9 cellular contexts compared by ENCODE assay signal in genomic region chr17:64217249-64217652, GRCh38. TPM values are rescaled to one million over a fixed set of nuclear protein-coding genes. Genes with fewer than 3 reads are reported as not detected.
DNase-seq lines count a peak whose midpoint lies in the region; ATAC-seq and TF ChIP-seq lines count a peak whose summit lies in the region.
"Had no signal": no experiment of that assay in that cellular context is flagged by ENCODE, and none has a peak within 500 bp of the region (broad histone marks: within the 10 kb centered on the region; RNA-seq: fewer than 3 reads in every experiment).

No MANE protein-coding gene starts in this region.

- no peaks in the 10 kb centered on the region for H3K9me3 Mint-ChIP-seq in effector memory CD8-positive, alpha-beta T cell
- H3K9me3 Mint-ChIP-seq in nephron progenitor cell = peaks cover 25% of the 10 kb centered on the region

- H3K36me3 Mint-ChIP-seq in effector memory CD8-positive, alpha-beta T cell (ENCODE audit: insufficient read depth) = peaks cover 3% of the 10 kb centered on the region
- peaks cover 28% of the 10 kb centered on the region for H3K36me3 Mint-ChIP-seq in nephron progenitor cell (ENCODE audit: low read depth)

- intact Hi-C loops in Right ventricle myocardium inferior (cut with DNase I) (no loop called here), cardiac septum (cut with DNase I) (no loop called here)

- no peak overlapping the region for H3K4me3 Mint-ChIP-seq in effector memory CD8-positive, alpha-beta T cell
- H3K4me3 Mint-ChIP-seq in nephron progenitor cell = no peak overlapping the region
- H3K4me3 Mint-ChIP-seq: activated T-cell treated with anti-CD3 and anti-CD28 coated beads, Interleukin-2, amount 50 U/mL, for 4 hours had no signal

- H3K4me1 Mint-ChIP-seq in effector memory CD8-positive, alpha-beta T cell (ENCODE audit: low read depth in 2 of 2) = peaks cover 9 to 11% of the 10 kb centered on the region in 2 donors
- H3K4me1 Mint-ChIP-seq in nephron progenitor cell = peaks cover 33% of the 10 kb centered on the region

- TF ChIP-seq CTCF in nephron progenitor cell (IDR thresholded peaks at IDR 0.05) = no peak

- no peaks in the 10 kb centered on the region for H3K27me3 Mint-ChIP-seq in effector memory CD8-positive, alpha-beta T cell
- H3K27me3 Mint-ChIP-seq in nephron progenitor cell (ENCODE audit: low read depth, poor library complexity) = no peaks in the 10 kb centered on the region

- peak overlapping the region; percentile 49 to 61 for H3K27ac Mint-ChIP-seq in effector memory CD8-positive, alpha-beta T cell
- peak overlapping the region; percentile 20 for H3K27ac Mint-ChIP-seq in nephron progenitor cell

- ATAC-seq in Right ventricle myocardium inferior (peak; percentile 11), GM18861 (IDR thresholded peaks at IDR 0.05; ENCODE audit: unreplicated experiment) (no peak), HG02852 (IDR thresholded peaks at IDR 0.05; ENCODE audit: unreplicated experiment) (no peak)
- ATAC-seq in effector memory CD8-positive, alpha-beta T cell (replicated peaks) = no peak

- DNase-seq in Right ventricle myocardium inferior (ENCODE audit: missing footprints) (no peak), cardiac septum (ENCODE audit: low spot score) (no peak), nephron progenitor cell (no peak), HuH-7.5 (ENCODE audit: low spot score) (no peak), NCI-H2081 treated with DMSO at 0.1 percent for 48 hours (lab: John Stamatoyannopoulos, UW) (no peak)
- no peak for DNase-seq in effector memory CD8-positive, alpha-beta T cell
- DNase-seq: activated T-cell treated with anti-CD3 and anti-CD28 coated beads, Interleukin-2, amount 50 U/mL, for 4 hours had no signal

RNA-seq across cellular contexts. Expression of gene TEX2, which starts 45.8 kb away (rescaled TPM):
- total RNA-seq in Right ventricle myocardium inferior (56.1 TPM), cardiac septum (48.8 TPM)
